In genomic region chr14:50342211-50343080, GRCh38 we compare ENCODE assay signal across 7 cellular contexts. TPM values are rescaled to one million over a fixed set of nuclear protein-coding genes. Genes with fewer than 3 reads are reported as not detected.
DNase-seq lines count a peak whose midpoint lies in the region; ATAC-seq and TF ChIP-seq lines count a peak whose summit lies in the region.

No MANE protein-coding gene starts in this region.

- TF ChIP-seq CTCF in GM10248 (IDR thresholded peaks at IDR 0.05; ENCODE audit: control extremely low read depth, extremely low read depth, low read depth, missing control alignments) (peak; percentile 57), MCF 10A (IDR thresholded peaks at IDR 0.05; ENCODE audit: unreplicated experiment) (peak; percentile 16), spleen (IDR thresholded peaks at IDR 0.05 in 8 of 11, conservative IDR thresholded peaks at IDR 0.05 in 3 of 11) (peak in 8 of 11 experiments; percentile 18 to 61 (median 36))

- H3K4me1 ChIP-seq in spleen, result peaks cover 3 to 52% (median 24%) of the 10 kb centered on the region in 6 donors

- BruUV-seq in MCF 10A (replicated peaks; lab: Mats Ljungman, UMichigan), result no TSS peak

- H3K4me3 ChIP-seq in spleen, result peak overlapping the region in 2 of 8 donors; percentile 2 to 44

- H3K36me3 Mint-ChIP-seq in MCF 10A (ENCODE audit: insufficient read depth, unreplicated experiment), result peaks cover 4% of the 10 kb centered on the region

- H3K4me1 Mint-ChIP-seq in MCF 10A (ENCODE audit: insufficient read depth, unreplicated experiment), result peaks cover 18% of the 10 kb centered on the region

- H3K36me3 ChIP-seq in spleen, result peaks cover 0 to 34% (median 12%) of the 10 kb centered on the region in 6 donors

- TF ChIP-seq POLR2A in spleen (IDR thresholded peaks at IDR 0.05), result no peak

- H3K27ac ChIP-seq in spleen, result peak overlapping the region in 7 of 8 donors; percentile 6 to 76 (median 71)

- peak overlapping the region; percentile 66 for H3K27ac Mint-ChIP-seq in MCF 10A (ENCODE audit: low read depth, unreplicated experiment)

- intact Hi-C loops in MCF 10A (cut with micrococcal nuclease), result loop anchor here (1.0 kb wide), 1 partner anchor 190 kb away; the partner anchor contains the start of gene MAP4K5
- intact Hi-C loops in spleen (cut with DNase I; ENCODE audit: low total_unique reads), result no loop called here

- no peaks in the 10 kb centered on the region for H3K9me3 Mint-ChIP-seq in MCF 10A (ENCODE audit: unreplicated experiment)

- POLR2A ChIA-PET in GM10248 (lab: Yijun Ruan, JAX), result no interaction called here
- POLR2A ChIA-PET in MCF 10A (lab: Yijun Ruan, JAX), result interaction anchor here (0.5 to 2.4 kb wide), 7 partner anchors 9 to 185 kb away, joined by 3 to 7 read pairs (median 3); partner anchors contain the start of genes CDKL1 and SOS2

- no peak overlapping the region for H3K4me3 Mint-ChIP-seq in MCF 10A (ENCODE audit: unreplicated experiment)

- ATAC-seq in HG03521 (IDR thresholded peaks at IDR 0.05; ENCODE audit: unreplicated experiment) (peak; percentile 53), GM19395 (IDR thresholded peaks at IDR 0.05; ENCODE audit: unreplicated experiment) (no peak)

- no peaks in the 10 kb centered on the region for H3K27me3 ChIP-seq in spleen (replicated peaks in 1 of 7)

- WGBS in spleen, 5 donors, result 9 to 18% (median 12%) methylated on average over 8 of the region's 8 CpGs

- H3K9me3 ChIP-seq in spleen, result no peaks in the 10 kb centered on the region

- DNase-seq in GM10248 (ENCODE audit: extremely low spot score) (peak; percentile 80), SHP77 (lab: John Stamatoyannopoulos, UW) (peak; percentile 56 to 77), MCF 10A (ENCODE audit: unreplicated experiment) (peak; percentile 30), inferior parietal cortex (ENCODE audit: extremely low spot score) (peak; percentile 81), spleen (peak; percentile 87)

- CTCF ChIA-PET in GM10248 (lab: Yijun Ruan, JAX) (interaction anchor here (0.8 to 1.6 kb wide), 9 partner anchors 11 to 190 kb away, joined by 3 to 7 read pairs (median 4); partner anchors contain the start of gene MAP4K5), MCF 10A (lab: Yijun Ruan, JAX) (interaction anchor here (0.5 to 1.1 kb wide), 5 partner anchors 22 to 484 kb away, joined by 3 read pairs; no protein-coding TSS in a partner anchor)

- H3K27me3 Mint-ChIP-seq in MCF 10A (ENCODE audit: insufficient read depth, unreplicated experiment), result no peaks in the 10 kb centered on the region

RNA-seq across cellular contexts. Expression of gene DMAC2L, which starts 30.3 kb away (rescaled TPM):
- total RNA-seq in MCF 10A (2022) (16.3 and 17.6 TPM in 2 replicates), spleen (10 to 100 TPM; 10.0 to 24.7 (median 20.5) TPM)
- polyA plus RNA-seq in spleen, result 10 to 100 TPM; 15.7 to 17.0 (median 17.0) TPM

RNA-seq across cellular contexts. Expression of gene L2HGDH, which starts 30.4 kb away (rescaled TPM):
- total RNA-seq in MCF 10A (2022), result 7.9 TPM in 2 replicates
- total RNA-seq in spleen, result 1 to 10 TPM; 2.8 to 4.9 (median 3.9) TPM
- 1 to 10 TPM in 2 of 3 donors, under 1 TPM in 1; 0.72 to 1.2 (median 1.2) TPM for polyA plus RNA-seq in spleen

RNA-seq across cellular contexts. Expression of gene CDKL1, which starts 54.2 kb away (rescaled TPM):
- 14.3 and 26.3 TPM in 2 replicates for total RNA-seq in MCF 10A (2022)
- total RNA-seq in spleen, result 100 to 1,000 TPM in 1 of 7 donors, 10 to 100 TPM in 5, 1 to 10 TPM in 1; 9.2 to 310 (median 27.8) TPM
- polyA plus RNA-seq in spleen, result 1 to 10 TPM; 1.7 to 4.3 (median 2.8) TPM

Comparison
In these comparisons a context has a peak if more than half of its experiments do, and no peak if none do; other contexts are left out.
1. DNase-seq: peak in every context shown above with its lines; median percentile 87 in spleen; 81 in inferior parietal cortex; 80 in GM10248; 66 in SHP77; 30 in MCF 10A.